Comparison of ENCODE assay signal across 8 cellular contexts in genomic region chr17:59848778-59849177, GRCh38. TPM values are rescaled to one million over a fixed set of nuclear protein-coding genes. Genes with fewer than 3 reads are reported as not detected.
DNase-seq lines count a peak whose midpoint lies in the region; ATAC-seq and TF ChIP-seq lines count a peak whose summit lies in the region.

No MANE protein-coding gene starts in this region.

- no peaks in the 10 kb centered on the region for H3K9me3 Mint-ChIP-seq in activated naive CD8-positive, alpha-beta T cell treated with anti-CD3 and anti-CD28 coated beads, Interleukin-2, amount 50 U/mL, for 24 hours

- no peak overlapping the region for H2BK15ac ChIP-seq in mesenchymal stem cell (ENCODE audit: low read depth, poor library complexity, severe bottlenecking)

- peak; percentile 49 for ATAC-seq in GM18867 (IDR thresholded peaks at IDR 0.05; ENCODE audit: unreplicated experiment)
- peak; percentile 53 for ATAC-seq in activated naive CD8-positive, alpha-beta T cell treated with anti-CD3 and anti-CD28 coated beads, Interleukin-2, amount 50 U/mL, for 24 hours
- no peak for ATAC-seq in HG02840 (IDR thresholded peaks at IDR 0.05; ENCODE audit: low FRiP score, unreplicated experiment)

- H4K8ac ChIP-seq in mesenchymal stem cell (ENCODE audit: low read length), result no peak overlapping the region

- H3K4me2 ChIP-seq in mesenchymal stem cell (ENCODE audit: low read length, poor library complexity, severe bottlenecking), result no peak overlapping the region

- 70% methylated on average over 5 of the region's 7 CpGs for WGBS in mesenchymal stem cell

- no peak for TF ChIP-seq CTCF in HL-60 (IDR thresholded peaks at IDR 0.05; ENCODE audit: insufficient read depth, low read length)

- peak overlapping the region in 1 of 2 experiments; percentile 62 for H3K18ac ChIP-seq in mesenchymal stem cell (ENCODE audit: low read depth in 1 of 2, low read length in 2 of 2)

- peaks cover 14% of the 10 kb centered on the region for H3K4me1 ChIP-seq in mesenchymal stem cell (ENCODE audit: control insufficient read depth, insufficient read depth, low read depth, low read length)

- no peak overlapping the region for H3K14ac ChIP-seq in mesenchymal stem cell (ENCODE audit: low read length in 2 of 2)

- H2BK5ac ChIP-seq in mesenchymal stem cell (ENCODE audit: low read depth, low read length, poor library complexity, severe bottlenecking), result peak overlapping the region; percentile 4

- H3K27me3 ChIP-seq in HL-60 (ENCODE audit: insufficient read depth, poor library complexity, severe bottlenecking) (no peaks in the 10 kb centered on the region), mesenchymal stem cell (ENCODE audit: control insufficient read depth in 1 of 2, insufficient read depth in 1 of 2, low read length in 2 of 2) (no peaks in the 10 kb centered on the region)

- H3K4me3 ChIP-seq in HL-60 (replicated peaks; ENCODE audit: insufficient read depth, low read length) (no peak overlapping the region), mesenchymal stem cell (ENCODE audit: insufficient read depth in 1 of 2, low read depth in 1 of 2, low read length in 2 of 2) (no peak overlapping the region)

- H3K23ac ChIP-seq in mesenchymal stem cell (ENCODE audit: low read length in 2 of 2), result no peak overlapping the region

- peak overlapping the region; percentile 71 for H3K27ac ChIP-seq in HL-60 (replicated peaks)
- H3K27ac ChIP-seq in mesenchymal stem cell (ENCODE audit: low read length, poor library complexity, severe bottlenecking), result peak overlapping the region; percentile 58

- H2BK120ac ChIP-seq in mesenchymal stem cell (ENCODE audit: low read depth, low read length), result peak overlapping the region; percentile 66

- H4K91ac ChIP-seq in mesenchymal stem cell (ENCODE audit: low read length), result no peak overlapping the region

- no peak overlapping the region for H2AFZ ChIP-seq in mesenchymal stem cell (ENCODE audit: low read depth, low read length)

- H3K9ac ChIP-seq in mesenchymal stem cell (ENCODE audit: low read length), result peak overlapping the region; percentile 64

- H3K4me3 Mint-ChIP-seq in activated naive CD8-positive, alpha-beta T cell treated with anti-CD3 and anti-CD28 coated beads, Interleukin-2, amount 50 U/mL, for 24 hours, result peak overlapping the region; percentile 52

- H3K4me1 Mint-ChIP-seq in activated naive CD8-positive, alpha-beta T cell treated with anti-CD3 and anti-CD28 coated beads, Interleukin-2, amount 50 U/mL, for 24 hours, result peaks cover 72% of the 10 kb centered on the region

- H2AK5ac ChIP-seq in mesenchymal stem cell (ENCODE audit: low read length, severe bottlenecking), result peak overlapping the region; percentile 86

- H3K36me3 ChIP-seq in mesenchymal stem cell (ENCODE audit: control insufficient read depth in 1 of 2, insufficient read depth in 2 of 2, low read depth in 1 of 2, low read length in 2 of 2), result no peaks in the 10 kb centered on the region

- H2BK12ac ChIP-seq in mesenchymal stem cell (ENCODE audit: low read length in 2 of 2), result peak overlapping the region; percentile 20 to 92

- H3K9me3 ChIP-seq in mesenchymal stem cell (ENCODE audit: control insufficient read depth, low read length), result no peaks in the 10 kb centered on the region

- H3K36me3 Mint-ChIP-seq in activated naive CD8-positive, alpha-beta T cell treated with anti-CD3 and anti-CD28 coated beads, Interleukin-2, amount 50 U/mL, for 24 hours (ENCODE audit: low read depth), result no peaks in the 10 kb centered on the region

- H3K79me1 ChIP-seq in mesenchymal stem cell (replicated peaks; ENCODE audit: low read length, poor library complexity, severe bottlenecking), result no peaks in the 10 kb centered on the region

- H3K27me3 Mint-ChIP-seq in activated naive CD8-positive, alpha-beta T cell treated with anti-CD3 and anti-CD28 coated beads, Interleukin-2, amount 50 U/mL, for 24 hours, result no peaks in the 10 kb centered on the region

- peak overlapping the region; percentile 88 for H3K27ac Mint-ChIP-seq in activated naive CD8-positive, alpha-beta T cell treated with anti-CD3 and anti-CD28 coated beads, Interleukin-2, amount 50 U/mL, for 24 hours

- DNase-seq in HL-60 (ENCODE audit: low read depth in 1 of 2, low spot score in 1 of 2) (peak in 1 of 2 experiments; percentile 95), mesenchymal stem cell (peak; percentile 82), NCI-H1105 (lab: John Stamatoyannopoulos, UW) (no peak), NCI-H446 (lab: John Stamatoyannopoulos, UW) (no peak), SK-N-DZ (ENCODE audit: low spot score) (no peak)
- DNase-seq in activated naive CD8-positive, alpha-beta T cell treated with anti-CD3 and anti-CD28 coated beads, Interleukin-2, amount 50 U/mL, for 24 hours, result peak; percentile 55

- H3K4ac ChIP-seq in mesenchymal stem cell (ENCODE audit: low read depth in 1 of 2, low read length in 2 of 2), result peak overlapping the region in 1 of 2 experiments; percentile 49

RNA-seq across cellular contexts. Expression of gene TUBD1, which starts 44.0 kb away (rescaled TPM):
- polyA plus RNA-seq in mesenchymal stem cell (2013, experiment 1 of 2), result 4.7 TPM
- 4.6 TPM for polyA plus RNA-seq in mesenchymal stem cell (2013, experiment 2 of 2)
- polyA plus RNA-seq in SK-N-DZ (2014; cell fraction: cytosol; rRNA removed), result 14.4 and 15.0 TPM in 2 replicates
- 4.5 and 5.9 TPM in 2 replicates for polyA plus RNA-seq in SK-N-DZ (2014; cell fraction: nucleus; rRNA removed)

RNA-seq across cellular contexts. Expression of gene RPS6KB1, which starts 44.1 kb away (rescaled TPM):
- 17.4 TPM for polyA plus RNA-seq in mesenchymal stem cell (2013, experiment 1 of 2)
- polyA plus RNA-seq in mesenchymal stem cell (2013, experiment 2 of 2), result 17.7 TPM
- polyA plus RNA-seq in SK-N-DZ (2014; cell fraction: cytosol; rRNA removed), result 17.2 and 32.1 TPM in 2 replicates
- 24.0 and 24.8 TPM in 2 replicates for polyA plus RNA-seq in SK-N-DZ (2014; cell fraction: nucleus; rRNA removed)

Comparison
In these comparisons a context has a peak if more than half of its experiments do, and no peak if none do; other contexts are left out.
1. DNase-seq: peak in activated naive CD8-positive, alpha-beta T cell treated with anti-CD3 and anti-CD28 coated beads, Interleukin-2, amount 50 U/mL, for 24 hours (single experiment) and mesenchymal stem cell (single experiment); none in NCI-H1105 (single experiment), NCI-H446 (0 of 2) and SK-N-DZ (single experiment).